8 cellular contexts compared by ENCODE assay signal in genomic region chr12:93468008-93468371, GRCh38. TPM values are rescaled to one million over a fixed set of nuclear protein-coding genes. Genes with fewer than 3 reads are reported as not detected.
DNase-seq lines count a peak whose midpoint lies in the region; ATAC-seq and TF ChIP-seq lines count a peak whose summit lies in the region.

No MANE protein-coding gene starts in this region.

- ATAC-seq in GM21423 (IDR thresholded peaks at IDR 0.05; ENCODE audit: unreplicated experiment), result peak; percentile 19
- no peak for ATAC-seq in naive thymus-derived CD4-positive, alpha-beta T cell

- H3K4me3 ChIP-seq in KMS-11 (IDR thresholded peaks at IDR 0.05; ENCODE audit: insufficient read depth, low read depth, low read length) (peak overlapping the region; percentile 63), coronary artery (peak overlapping the region; percentile 99)
- H3K4me3 ChIP-seq in naive thymus-derived CD4-positive, alpha-beta T cell (ENCODE audit: low read length), result peak overlapping the region; percentile 94

- H2AFZ ChIP-seq in KMS-11 (ENCODE audit: low read depth), result peak overlapping the region; percentile 91

- CTCF ChIA-PET in naive thymus-derived CD4-positive, alpha-beta T cell (lab: Charles Lee), result interaction anchor here (0.5 to 1.8 kb wide), 7 partner anchors 9 to 481 kb away, joined by 3 to 8 read pairs (median 3); no protein-coding TSS in a partner anchor

- peaks cover 28 to 51% (median 36%) of the 10 kb centered on the region in 7 donors for H3K4me1 Mint-ChIP-seq in naive thymus-derived CD4-positive, alpha-beta T cell

- H3K27me3 ChIP-seq in KMS-11 (ENCODE audit: insufficient read depth, low read depth), result no peaks in the 10 kb centered on the region
- H3K27me3 ChIP-seq in naive thymus-derived CD4-positive, alpha-beta T cell (ENCODE audit: control insufficient read depth in 2 of 2, insufficient read depth in 2 of 2, low read length in 2 of 2), result no peaks in the 10 kb centered on the region

- peak overlapping the region; percentile 90 to 98 (median 95) for H3K27ac Mint-ChIP-seq in naive thymus-derived CD4-positive, alpha-beta T cell

- H3K27me3 Mint-ChIP-seq in naive thymus-derived CD4-positive, alpha-beta T cell, result no peaks in the 10 kb centered on the region

- peak overlapping the region; percentile 85 to 96 (median 93) for H3K4me3 Mint-ChIP-seq in naive thymus-derived CD4-positive, alpha-beta T cell

- POLR2A ChIA-PET in naive thymus-derived CD4-positive, alpha-beta T cell (lab: Charles Lee), result interaction anchor here (1.0 to 3.1 kb wide), 9 partner anchors 21 to 795 kb away, joined by 3 to 16 read pairs (median 4); partner anchors contain the start of genes CRADD and UBE2N

- H3K36me3 Mint-ChIP-seq in naive thymus-derived CD4-positive, alpha-beta T cell, result peaks cover 6 to 14% (median 7%) of the 10 kb centered on the region in 5 donors

- intact Hi-C loops in naive thymus-derived CD4-positive, alpha-beta T cell (cut with micrococcal nuclease), result loop anchor here (5.0 to 10.0 kb wide), 2 partner anchors 737 to 989 kb away; partner anchors contain the start of gene CEP83 (in 1 of the 2)

- H3K4me1 ChIP-seq in KMS-11 (ENCODE audit: low read depth, poor library complexity, severe bottlenecking), result peaks cover 18% of the 10 kb centered on the region
- H3K4me1 ChIP-seq in naive thymus-derived CD4-positive, alpha-beta T cell (ENCODE audit: control insufficient read depth in 2 of 2, insufficient read depth in 2 of 2, low read length in 2 of 2), result peaks cover 8 to 10% of the 10 kb centered on the region in 2 donors

- H3K36me3 ChIP-seq in KMS-11 (ENCODE audit: insufficient read depth), result no peaks in the 10 kb centered on the region
- H3K36me3 ChIP-seq in naive thymus-derived CD4-positive, alpha-beta T cell (ENCODE audit: control insufficient read depth in 2 of 3, insufficient read depth in 3 of 3, low read length in 3 of 3), result peaks cover 0 to 13% (median 0%) of the 10 kb centered on the region in 3 experiments

- H3K27ac ChIP-seq in KMS-11 (peak overlapping the region; percentile 91), coronary artery (peak overlapping the region; percentile 73 to 97)
- peak overlapping the region; percentile 85 for H3K27ac ChIP-seq in naive thymus-derived CD4-positive, alpha-beta T cell (ENCODE audit: low read depth, low read length)

- no peaks in the 10 kb centered on the region for H4K20me1 ChIP-seq in KMS-11 (ENCODE audit: insufficient read depth)

- no peaks in the 10 kb centered on the region for H3K9me3 Mint-ChIP-seq in naive thymus-derived CD4-positive, alpha-beta T cell

- peak overlapping the region; percentile 96 for H3K9ac ChIP-seq in KMS-11

- peak overlapping the region; percentile 61 for H3K4me2 ChIP-seq in KMS-11

- peaks cover 17% of the 10 kb centered on the region for H3K79me2 ChIP-seq in KMS-11 (ENCODE audit: insufficient read depth, low read depth)

- TF ChIP-seq CTCF in KMS-11 (conservative IDR thresholded peaks at IDR 0.05; ENCODE audit: low read depth, low read length) (no peak), coronary artery (IDR thresholded peaks at IDR 0.05) (no peak)

- no peaks in the 10 kb centered on the region for H3K9me3 ChIP-seq in naive thymus-derived CD4-positive, alpha-beta T cell (ENCODE audit: control insufficient read depth in 2 of 3, low read length in 3 of 3)

- DNase-seq in DMS53 treated with DMSO at 0.1 percent for 48 hours (lab: John Stamatoyannopoulos, UW; ENCODE audit: unreplicated experiment) (peak; percentile 34), coronary artery (ENCODE audit: low spot score) (no peak), NCI-H774 (lab: John Stamatoyannopoulos, UW) (no peak), inferior parietal cortex (ENCODE audit: extremely low spot score) (no peak), iPS-NIHi7 (ENCODE audit: extremely low spot score) (no peak)
- DNase-seq in naive thymus-derived CD4-positive, alpha-beta T cell, result peak in 1 of 9 donors; percentile 11

RNA-seq across cellular contexts. Expression of gene MRPL42, which starts 0.7 kb away (rescaled TPM):
- 10 to 100 TPM; 30.1 to 65.8 (median 45.6) TPM for total RNA-seq in naive thymus-derived CD4-positive, alpha-beta T cell
- polyA plus RNA-seq in naive thymus-derived CD4-positive, alpha-beta T cell, result 10 to 100 TPM; 67.8 to 75.4 TPM

RNA-seq across cellular contexts. Expression of gene UBE2N, which starts 26.2 kb away (rescaled TPM):
- total RNA-seq in naive thymus-derived CD4-positive, alpha-beta T cell, result 100 to 1,000 TPM in 1 of 5 experiments, 10 to 100 TPM in 4; 76.6 to 180 (median 77.5) TPM
- polyA plus RNA-seq in naive thymus-derived CD4-positive, alpha-beta T cell, result 100 to 1,000 TPM; 109 to 170 TPM
